8 cellular contexts compared by ENCODE assay signal in the genomic region with DNA sequence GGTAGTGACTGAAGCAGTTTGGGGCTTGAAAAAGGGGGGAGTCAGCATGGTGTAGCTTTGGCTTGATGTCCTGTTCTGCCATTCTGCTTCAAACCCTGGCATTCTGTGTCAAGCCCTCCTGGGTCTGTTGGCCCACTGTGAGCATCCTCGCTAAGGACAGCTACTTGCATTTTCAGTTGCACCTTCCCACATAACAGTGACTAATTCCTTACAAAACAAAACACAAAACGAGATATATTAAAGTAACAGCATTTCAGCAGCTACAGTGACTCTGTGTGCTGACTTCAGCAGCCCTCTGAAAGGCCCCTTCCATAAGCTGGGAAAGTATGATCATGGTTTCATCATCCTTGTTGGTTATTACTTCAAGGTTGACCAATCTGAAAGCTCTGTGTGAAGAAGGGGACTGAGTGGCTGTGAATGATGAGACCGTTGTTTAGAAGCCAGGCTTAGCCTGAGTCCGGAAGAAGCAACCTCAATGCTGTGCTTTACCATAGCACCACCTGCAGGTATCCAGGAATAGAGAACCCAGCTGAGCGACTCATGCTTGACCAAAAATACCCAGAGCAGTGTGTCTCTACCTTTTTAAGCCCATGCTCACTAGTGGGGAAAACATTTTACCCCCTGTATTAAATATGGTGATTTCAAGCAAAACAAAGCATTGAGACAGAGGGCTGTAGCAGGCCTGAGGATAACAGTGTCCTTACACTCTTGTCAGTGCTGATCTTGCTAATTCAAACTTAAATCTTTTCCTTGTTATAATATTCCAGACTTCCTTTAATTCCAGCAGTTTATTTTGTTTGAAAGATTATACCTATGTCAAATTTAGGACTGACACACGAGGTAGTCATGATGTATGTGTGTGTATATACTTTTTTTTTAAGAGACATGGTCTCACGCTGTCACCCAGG. TPM values are rescaled to one million over a fixed set of nuclear protein-coding genes. Genes with fewer than 3 reads are reported as not detected.
A peak's percentile ranks its signal among the peaks of the same experiment; 100 is the strongest.
DNase-seq lines count a peak whose midpoint lies in the region; ATAC-seq and TF ChIP-seq lines count a peak whose summit lies in the region.

No MANE protein-coding gene starts in this region.

- H3K27ac ChIP-seq in CD8-positive, alpha-beta T cell (ENCODE audit: low read depth, low read length): no peak overlapping the region

- peak; percentile 90 for ATAC-seq in CD8-positive, alpha-beta T cell
- peak; percentile 93 for ATAC-seq in GM18867 (IDR thresholded peaks at IDR 0.05; ENCODE audit: unreplicated experiment)
- peak; percentile 89 for ATAC-seq in HG02981 (IDR thresholded peaks at IDR 0.05; ENCODE audit: unreplicated experiment)

- no peak overlapping the region for H3K4me3 Mint-ChIP-seq in CD8-positive, alpha-beta T cell
- peak overlapping the region; percentile 5 for H3K4me3 Mint-ChIP-seq in activated T-helper 2 cell treated with anti-CD3 and anti-CD28 coated beads, Interferon-gamma antibody, Interleukin-2, Interleukin-4, amounts not matched to agents 10 μg/mL and 5 μg/mL and 100 μg/mL, durations not matched to agents 14 hours and 24 hours and 36 hours (ENCODE audit: low read depth)

- no peak overlapping the region for H3K27ac Mint-ChIP-seq in CD8-positive, alpha-beta T cell
- H3K27ac Mint-ChIP-seq in activated T-helper 2 cell treated with anti-CD3 and anti-CD28 coated beads, Interferon-gamma antibody, Interleukin-2, Interleukin-4, amounts not matched to agents 10 μg/mL and 5 μg/mL and 100 μg/mL, durations not matched to agents 14 hours and 24 hours and 36 hours: peak overlapping the region; percentile 82

- H3K36me3 Mint-ChIP-seq in CD8-positive, alpha-beta T cell: no peaks in the 10 kb centered on the region
- peaks cover 47% of the 10 kb centered on the region for H3K36me3 Mint-ChIP-seq in activated T-helper 2 cell treated with anti-CD3 and anti-CD28 coated beads, Interferon-gamma antibody, Interleukin-2, Interleukin-4, amounts not matched to agents 10 μg/mL and 5 μg/mL and 100 μg/mL, durations not matched to agents 14 hours and 24 hours and 36 hours (ENCODE audit: low read depth)

- H3K4me3 ChIP-seq in CD8-positive, alpha-beta T cell (ENCODE audit: low read depth, low read length): no peak overlapping the region

- POLR2A ChIA-PET in CD8-positive, alpha-beta T cell (lab: Charles Lee): interaction anchor here (1.8 kb wide), 1 partner anchor 171 kb away, joined by 6 read pairs; the partner anchor contains the start of gene TCTN3

- peak; percentile 30 for TF ChIP-seq CTCF in CD8-positive, alpha-beta T cell (IDR thresholded peaks at IDR 0.05)

- CTCF ChIA-PET in CD8-positive, alpha-beta T cell (lab: Charles Lee): interaction anchor here (0.6 to 3.3 kb wide), 10 partner anchors 9 to 434 kb away, joined by 3 to 24 read pairs (median 4); partner anchors contain the start of gene TCTN3

- H3K9me3 ChIP-seq in CD8-positive, alpha-beta T cell (ENCODE audit: low read length): no peaks in the 10 kb centered on the region

- no peaks in the 10 kb centered on the region for H3K4me1 ChIP-seq in CD8-positive, alpha-beta T cell (ENCODE audit: insufficient read depth, low read length)

- H3K27me3 ChIP-seq in CD8-positive, alpha-beta T cell (ENCODE audit: insufficient read depth, low read length): no peaks in the 10 kb centered on the region

- H3K36me3 ChIP-seq in CD8-positive, alpha-beta T cell (ENCODE audit: insufficient read depth, low read length): no peaks in the 10 kb centered on the region

- peak in 5 of 7 experiments; percentile 2 to 39 (median 21) for DNase-seq in CD8-positive, alpha-beta T cell
- DNase-seq in NCI-H69 (lab: John Stamatoyannopoulos, UW) (peak; percentile 13), glomerular visceral epithelial cell (ENCODE audit: extremely low spot score) (peak; percentile 60), posterior cingulate gyrus (peak in 6 of 10 donors; percentile 9 to 85 (median 36)), posterior vena cava (ENCODE audit: low spot score) (no peak)
- DNase-seq in activated T-helper 2 cell treated with anti-CD3 and anti-CD28 coated beads, Interferon-gamma antibody, Interleukin-2, Interleukin-4, amounts not matched to agents 10 μg/mL and 5 μg/mL and 100 μg/mL, durations not matched to agents 14 hours and 24 hours and 36 hours (ENCODE audit: low spot score): peak; percentile 59

- H3K27me3 Mint-ChIP-seq in CD8-positive, alpha-beta T cell (ENCODE audit: low read depth): no peaks in the 10 kb centered on the region
- H3K27me3 Mint-ChIP-seq in activated T-helper 2 cell treated with anti-CD3 and anti-CD28 coated beads, Interferon-gamma antibody, Interleukin-2, Interleukin-4, amounts not matched to agents 10 μg/mL and 5 μg/mL and 100 μg/mL, durations not matched to agents 14 hours and 24 hours and 36 hours (ENCODE audit: low read depth): no peaks in the 10 kb centered on the region

- no peaks in the 10 kb centered on the region for H3K9me3 Mint-ChIP-seq in CD8-positive, alpha-beta T cell
- no peaks in the 10 kb centered on the region for H3K9me3 Mint-ChIP-seq in activated T-helper 2 cell treated with anti-CD3 and anti-CD28 coated beads, Interferon-gamma antibody, Interleukin-2, Interleukin-4, amounts not matched to agents 10 μg/mL and 5 μg/mL and 100 μg/mL, durations not matched to agents 14 hours and 24 hours and 36 hours

- intact Hi-C loops in CD8-positive, alpha-beta T cell (cut with DNase I, micrococcal nuclease): loop anchor here (1.0 kb wide), 1 partner anchor 171 kb away; no protein-coding TSS in a partner anchor
- intact Hi-C loops in activated T-helper 2 cell treated with anti-CD3 and anti-CD28 coated beads, Interferon-gamma antibody, Interleukin-2, Interleukin-4, amounts not matched to agents 10 μg/mL and 5 μg/mL and 100 μg/mL, durations not matched to agents 14 hours and 24 hours and 36 hours (cut with micrococcal nuclease): loop anchor here (1.0 to 5.0 kb wide), 7 partner anchors 20 to 171 kb away; partner anchors contain the start of gene CC2D2B
- intact Hi-C loops in posterior cingulate gyrus (cut with DNase I): loop anchor here (1.0 kb wide), 1 partner anchor 171 kb away; no protein-coding TSS in a partner anchor
- intact Hi-C loops in posterior vena cava (cut with DNase I): loop anchor here in 1 of 2 donors (2.0 to 10.0 kb wide), 2 partner anchors 56 to 170 kb away; partner anchors contain the start of gene TCTN3

- H3K4me1 Mint-ChIP-seq in CD8-positive, alpha-beta T cell (ENCODE audit: low read depth): no peaks in the 10 kb centered on the region
- peaks cover 56% of the 10 kb centered on the region for H3K4me1 Mint-ChIP-seq in activated T-helper 2 cell treated with anti-CD3 and anti-CD28 coated beads, Interferon-gamma antibody, Interleukin-2, Interleukin-4, amounts not matched to agents 10 μg/mL and 5 μg/mL and 100 μg/mL, durations not matched to agents 14 hours and 24 hours and 36 hours (ENCODE audit: low read depth)

RNA-seq across cellular contexts. Expression of gene CC2D2B, which starts 42.6 kb away (rescaled TPM):
- total RNA-seq in CD8-positive, alpha-beta T cell: not detected
- 0.18 and 0.75 TPM in 2 replicates for total RNA-seq in activated T-helper 2 cell treated with anti-CD3 and anti-CD28 coated beads, Interferon-gamma antibody, Interleukin-2, Interleukin-4, amounts not matched to agents 10 μg/mL and 5 μg/mL and 100 μg/mL, durations not matched to agents 14 hours and 24 hours and 36 hours
- total RNA-seq in posterior vena cava: 1 to 10 TPM; 4.6 to 5.8 TPM
